ENCODE assay signal across 8 cellular contexts in genomic region chr22:46791201-46791731, GRCh38. TPM values are rescaled to one million over a fixed set of nuclear protein-coding genes. Genes with fewer than 3 reads are reported as not detected.
DNase-seq lines count a peak whose midpoint lies in the region; ATAC-seq, FAIRE-seq and TF ChIP-seq lines count a peak whose summit lies in the region.

No MANE protein-coding gene starts in this region.

- H3K27ac ChIP-seq in adrenal gland (peak overlapping the region in 4 of 5 donors; percentile 38 to 79 (median 62)), kidney (ENCODE audit: low read depth in 2 of 2, low read length in 2 of 2) (peak overlapping the region in 1 of 2 donors; percentile 67)

- 33 to 47% (median 41%) methylated on average over 13 of the region's 13 CpGs for WGBS in adrenal gland, 4 donors

- peaks cover 4 to 16% of the 10 kb centered on the region in 2 donors for H3K4me1 ChIP-seq in adrenal gland (replicated peaks in 1 of 2)
- no peaks in the 10 kb centered on the region for H3K4me1 ChIP-seq in kidney (ENCODE audit: control insufficient read depth in 1 of 2, insufficient read depth in 1 of 2, low read depth in 1 of 2, low read length in 2 of 2)

- peaks cover 0 to 23% of the 10 kb centered on the region in 2 donors for H3K36me3 ChIP-seq in adrenal gland (replicated peaks in 1 of 2)
- peaks cover 4 to 16% of the 10 kb centered on the region in 2 donors for H3K36me3 ChIP-seq in kidney (ENCODE audit: control insufficient read depth in 1 of 2, insufficient read depth in 2 of 2, low read length in 2 of 2)

- H3K4me3 ChIP-seq in adrenal gland (no peak overlapping the region), kidney (ENCODE audit: low read length in 2 of 2) (no peak overlapping the region)

- ATAC-seq in GM21619 (IDR thresholded peaks at IDR 0.05; ENCODE audit: unreplicated experiment), result no peak

- H3K9me3 ChIP-seq in adrenal gland (replicated peaks in 1 of 3) (peaks cover 0 to 2% (median 0%) of the 10 kb centered on the region in 3 donors), kidney (ENCODE audit: control insufficient read depth in 1 of 2, low read length in 2 of 2) (no peaks in the 10 kb centered on the region)

- TF ChIP-seq CTCF in adrenal gland (IDR thresholded peaks at IDR 0.05) (no peak), kidney (IDR thresholded peaks at IDR 0.05; ENCODE audit: borderline replicate concordance, extremely low read depth, insufficient read depth) (no peak)

- TF ChIP-seq POLR2A in GM12892 (IDR thresholded peaks at IDR 0.05; ENCODE audit: low read depth, low read length), result no peak
- no peak for TF ChIP-seq POLR2A in adrenal gland (IDR thresholded peaks at IDR 0.05)

- no peak overlapping the region for H3K9ac ChIP-seq in kidney (ENCODE audit: low read length in 2 of 2)

- no peak for DNase-seq in GM12892 (ENCODE audit: insufficient read length)
- DNase-seq in T-helper 22 cell (ENCODE audit: low read depth), result peak; percentile 87
- DNase-seq in adrenal gland, result peak; percentile 69 to 84 (median 78)
- DNase-seq in kidney, result peak; percentile 85
- DNase-seq in stimulated activated CD8-positive, alpha-beta memory T cell treated with anti-CD3 and anti-CD28 coated beads, Interleukin-15, amount 100 ng/mL, for 24 hours (ENCODE audit: low read depth), result peak; percentile 47
- DNase-seq in NCI-H2196 (lab: John Stamatoyannopoulos, UW; ENCODE audit: unreplicated experiment), result no peak
- no peak for DNase-seq in NCI-H2029 treated with DMSO at 0.1 percent for 48 hours (lab: John Stamatoyannopoulos, UW)

- no peaks in the 10 kb centered on the region for H3K27me3 ChIP-seq in adrenal gland

- FAIRE-seq in GM12892 (lab: Jason Lieb, UNC), result peak; percentile 78
- FAIRE-seq in kidney (lab: Jason Lieb, UNC), result no peak

- intact Hi-C loops in adrenal gland (cut with DNase I) (no loop called here), kidney (cut with DNase I) (no loop called here)

RNA-seq across cellular contexts. Expression of gene TBC1D22A, which starts 28.8 kb away (rescaled TPM):
- polyA plus RNA-seq in GM12892 (2012; ENCODE audit: missing spikeins), result 29.0 TPM
- 10 to 100 TPM; 18.8 to 44.2 (median 29.9) TPM for total RNA-seq in adrenal gland
- 10 to 100 TPM; 11.5 to 17.4 (median 14.9) TPM for polyA plus RNA-seq in adrenal gland
- 39.4 TPM for total RNA-seq in kidney
- 24.6 TPM for polyA plus RNA-seq in kidney (ENCODE audit: insufficient read depth, low read depth, low replicate concordance)

RNA-seq across cellular contexts. Expression of gene CERK, which starts 53.2 kb away (rescaled TPM):
- polyA plus RNA-seq in GM12892 (2012; ENCODE audit: missing spikeins), result 17.3 TPM
- 10 to 100 TPM; 34.0 to 92.1 (median 48.0) TPM for total RNA-seq in adrenal gland
- 10 to 100 TPM; 18.6 to 24.3 (median 19.5) TPM for polyA plus RNA-seq in adrenal gland
- total RNA-seq in kidney, result 28.2 TPM
- 21.6 TPM for polyA plus RNA-seq in kidney (ENCODE audit: insufficient read depth, low read depth, low replicate concordance)

Comparison
In these comparisons a context has a peak if more than half of its experiments do, and no peak if none do; other contexts are left out.
1. DNase-seq: peak in T-helper 22 cell (single experiment), adrenal gland (7 of 7), kidney (single experiment) and stimulated activated CD8-positive, alpha-beta memory T cell treated with anti-CD3 and anti-CD28 coated beads, Interleukin-15, amount 100 ng/mL, for 24 hours (single experiment); none in GM12892 (single experiment), NCI-H2196 (single experiment) and NCI-H2029 treated with DMSO at 0.1 percent for 48 hours (single experiment).